ENCODE assay signal across 1 cellular context in genomic region chr19:3194063-3194702, GRCh38.
TF ChIP-seq lines count a peak whose summit lies in the region.

No MANE protein-coding gene starts in this region.

TF ChIP-seq in K562, 482 proteins besides CTCF, POLR2A, EP300 and RAD21 (continued from another document and continues in another):
- TF ChIP-seq ZFP91 (CRISPR knock-in tag; IDR thresholded peaks at IDR 0.05) (no peak), SMAD4 (CRISPR knock-in tag; conservative IDR thresholded peaks at IDR 0.05) (peak; percentile 59), CEBPG (CRISPR knock-in tag; IDR thresholded peaks at IDR 0.05) (no peak), CEBPG (tag; conservative IDR thresholded peaks at IDR 0.05 in 1 of 2, IDR thresholded peaks at IDR 0.05 in 1 of 2) (peak in 1 of 2 experiments; percentile 21; a peak in 1 of 4 replicates), ZBTB17 (CRISPR knock-in tag; IDR thresholded peaks at IDR 0.05) (0 out of 2 replicates have a peak, but pooled peaks have one; percentile 21), CBX3 (IDR thresholded peaks at IDR 0.05; ENCODE audit: borderline replicate concordance in 1 of 2, low read length in 2 of 2) (peak in 1 of 2 experiments; percentile 30; a peak in 1 of 3 replicates), RERE (CRISPR knock-in tag; IDR thresholded peaks at IDR 0.05; ENCODE audit: borderline replicate concordance) (no peak), PRDM10 (IDR thresholded peaks at IDR 0.05; ENCODE audit: partially characterized antibody) (peak; percentile 67), RCOR1 (IDR thresholded peaks at IDR 0.05; ENCODE audit: borderline replicate concordance in 1 of 2, low read depth in 2 of 2, low read length in 2 of 2) (peak in 1 of 2 experiments; percentile 47; a peak in 1 of 4 replicates), RBBP5 (IDR thresholded peaks at IDR 0.05; ENCODE audit: borderline replicate concordance, insufficient read depth, low read length, poor library complexity, severe bottlenecking) (peak; percentile 51), SMAD1 (IDR thresholded peaks at IDR 0.05; ENCODE audit: low read depth, low read length, partially characterized antibody) (peak; percentile 88), PREB (CRISPR knock-in tag; IDR thresholded peaks at IDR 0.05) (0 out of 2 replicates have a peak, but pooled peaks have one; percentile 35), BHLHE40 (IDR thresholded peaks at IDR 0.05; ENCODE audit: low read length) (peak; percentile 31; the same call in 1 of the 2 replicates), MTF1 (CRISPR knock-in tag; IDR thresholded peaks at IDR 0.05; ENCODE audit: borderline replicate concordance) (no peak), KLF10 (CRISPR knock-in tag; IDR thresholded peaks at IDR 0.05) (no peak), GMEB1 (CRISPR knock-in tag; IDR thresholded peaks at IDR 0.05) (no peak), SMARCE1 (IDR thresholded peaks at IDR 0.05) (peak; percentile 63; the same call in 1 of the 2 replicates), NCOR1 (IDR thresholded peaks at IDR 0.05) (peak; percentile 85), RBM25 (IDR thresholded peaks at IDR 0.05; ENCODE audit: low read depth, low read length, severe bottlenecking) (no peak), SMAD3 (CRISPR knock-in tag; conservative IDR thresholded peaks at IDR 0.05) (no peak), KAT7 (CRISPR knock-in tag; IDR thresholded peaks at IDR 0.05; ENCODE audit: borderline replicate concordance) (peak; percentile 84; the same call in 1 of the 2 replicates), SMARCC2 (IDR thresholded peaks at IDR 0.05; ENCODE audit: low read depth) (0 out of 2 replicates have a peak, but pooled peaks have one; percentile 14), LCOR (CRISPR knock-in tag; IDR thresholded peaks at IDR 0.05) (peak; percentile 74; the same call in 1 of the 2 replicates), HDAC2 (IDR thresholded peaks at IDR 0.05) (peak; percentile 43), PCBP2 (IDR thresholded peaks at IDR 0.05; ENCODE audit: low read depth, low read length, poor library complexity, severe bottlenecking) (no peak), NR2C1 (IDR thresholded peaks at IDR 0.05) (peak; percentile 36; the same call in 1 of the 2 replicates), NR2C1 (tag; IDR thresholded peaks at IDR 0.05) (peak; percentile 39; the same call in 1 of the 2 replicates), PHB2 (IDR thresholded peaks at IDR 0.05; ENCODE audit: low read depth) (peak; percentile 48; the same call in 1 of the 2 replicates), NFIC (IDR thresholded peaks at IDR 0.05) (peak; percentile 100), CEBPB (tag; IDR thresholded peaks at IDR 0.05) (peak; percentile 76), TBL1XR1 (IDR thresholded peaks at IDR 0.05; ENCODE audit: low read length in 2 of 2) (0 out of 4 replicates have a peak, but pooled peaks of 1 of the 2 experiments have one; percentile 44), KLF16 (IDR thresholded peaks at IDR 0.05) (peak; percentile 31; the same call in 1 of the 2 replicates)
- TF ChIP-seq, protein P1, sequence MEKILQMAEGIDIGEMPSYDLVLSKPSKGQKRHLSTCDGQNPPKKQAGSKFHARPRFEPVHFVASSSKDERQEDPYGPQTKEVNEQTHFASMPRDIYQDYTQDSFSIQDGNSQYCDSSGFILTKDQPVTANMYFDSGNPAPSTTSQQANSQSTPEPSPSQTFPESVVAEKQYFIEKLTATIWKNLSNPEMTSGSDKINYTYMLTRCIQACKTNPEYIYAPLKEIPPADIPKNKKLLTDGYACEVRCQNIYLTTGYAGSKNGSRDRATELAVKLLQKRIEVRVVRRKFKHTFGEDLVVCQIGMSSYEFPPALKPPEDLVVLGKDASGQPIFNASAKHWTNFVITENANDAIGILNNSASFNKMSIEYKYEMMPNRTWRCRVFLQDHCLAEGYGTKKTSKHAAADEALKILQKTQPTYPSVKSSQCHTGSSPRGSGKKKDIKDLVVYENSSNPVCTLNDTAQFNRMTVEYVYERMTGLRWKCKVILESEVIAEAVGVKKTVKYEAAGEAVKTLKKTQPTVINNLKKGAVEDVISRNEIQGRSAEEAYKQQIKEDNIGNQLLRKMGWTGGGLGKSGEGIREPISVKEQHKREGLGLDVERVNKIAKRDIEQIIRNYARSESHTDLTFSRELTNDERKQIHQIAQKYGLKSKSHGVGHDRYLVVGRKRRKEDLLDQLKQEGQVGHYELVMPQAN (IDR thresholded peaks at IDR 0.05; ENCODE audit: borderline replicate concordance) = peak; percentile 25; the same call in 1 of the 2 replicates
- TF ChIP-seq, protein P2, sequence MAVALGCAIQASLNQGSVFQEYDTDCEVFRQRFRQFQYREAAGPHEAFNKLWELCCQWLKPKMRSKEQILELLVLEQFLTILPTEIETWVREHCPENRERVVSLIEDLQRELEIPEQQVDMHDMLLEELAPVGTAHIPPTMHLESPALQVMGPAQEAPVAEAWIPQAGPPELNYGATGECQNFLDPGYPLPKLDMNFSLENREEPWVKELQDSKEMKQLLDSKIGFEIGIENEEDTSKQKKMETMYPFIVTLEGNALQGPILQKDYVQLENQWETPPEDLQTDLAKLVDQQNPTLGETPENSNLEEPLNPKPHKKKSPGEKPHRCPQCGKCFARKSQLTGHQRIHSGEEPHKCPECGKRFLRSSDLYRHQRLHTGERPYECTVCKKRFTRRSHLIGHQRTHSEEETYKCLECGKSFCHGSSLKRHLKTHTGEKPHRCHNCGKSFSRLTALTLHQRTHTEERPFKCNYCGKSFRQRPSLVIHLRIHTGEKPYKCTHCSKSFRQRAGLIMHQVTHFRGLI (CRISPR knock-in tag; IDR thresholded peaks at IDR 0.05) = no peak
- TF ChIP-seq, protein P3, sequence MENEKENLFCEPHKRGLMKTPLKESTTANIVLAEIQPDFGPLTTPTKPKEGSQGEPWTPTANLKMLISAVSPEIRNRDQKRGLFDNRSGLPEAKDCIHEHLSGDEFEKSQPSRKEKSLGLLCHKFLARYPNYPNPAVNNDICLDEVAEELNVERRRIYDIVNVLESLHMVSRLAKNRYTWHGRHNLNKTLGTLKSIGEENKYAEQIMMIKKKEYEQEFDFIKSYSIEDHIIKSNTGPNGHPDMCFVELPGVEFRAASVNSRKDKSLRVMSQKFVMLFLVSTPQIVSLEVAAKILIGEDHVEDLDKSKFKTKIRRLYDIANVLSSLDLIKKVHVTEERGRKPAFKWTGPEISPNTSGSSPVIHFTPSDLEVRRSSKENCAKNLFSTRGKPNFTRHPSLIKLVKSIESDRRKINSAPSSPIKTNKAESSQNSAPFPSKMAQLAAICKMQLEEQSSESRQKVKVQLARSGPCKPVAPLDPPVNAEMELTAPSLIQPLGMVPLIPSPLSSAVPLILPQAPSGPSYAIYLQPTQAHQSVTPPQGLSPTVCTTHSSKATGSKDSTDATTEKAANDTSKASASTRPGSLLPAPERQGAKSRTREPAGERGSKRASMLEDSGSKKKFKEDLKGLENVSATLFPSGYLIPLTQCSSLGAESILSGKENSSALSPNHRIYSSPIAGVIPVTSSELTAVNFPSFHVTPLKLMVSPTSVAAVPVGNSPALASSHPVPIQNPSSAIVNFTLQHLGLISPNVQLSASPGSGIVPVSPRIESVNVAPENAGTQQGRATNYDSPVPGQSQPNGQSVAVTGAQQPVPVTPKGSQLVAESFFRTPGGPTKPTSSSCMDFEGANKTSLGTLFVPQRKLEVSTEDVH (IDR thresholded peaks at IDR 0.05; ENCODE audit: low read depth, partially characterized antibody) = peak; percentile 64
